ENCODE assay signal across 17 cellular contexts in genomic region chr3:135641771-135642170, GRCh38.
DNase-seq lines count a peak whose midpoint lies in the region; FAIRE-seq and TF ChIP-seq lines count a peak whose summit lies in the region.
"Had no signal": no experiment of that assay in that cellular context is flagged by ENCODE, and none has a peak within 500 bp of the region (broad histone marks: within the 10 kb centered on the region; RNA-seq: fewer than 3 reads in every experiment).

No MANE protein-coding gene starts in this region.

- H3K27me3 Mint-ChIP-seq in progenitor cell of endocrine pancreas = peaks cover 3% of the 10 kb centered on the region
- H3K27me3 Mint-ChIP-seq: CD4-positive, alpha-beta memory T cell had no signal

- H3K14ac ChIP-seq in H1 (ENCODE audit: insufficient read length) = no peak overlapping the region

- FAIRE-seq in H1 (lab: Jason Lieb, UNC) (no peak), GM12891 (lab: Jason Lieb, UNC) (no peak)
- FAIRE-seq: GM12892 had no signal

- no peak overlapping the region for H3K4ac ChIP-seq in H1 (replicated peaks; ENCODE audit: insufficient read length, low read depth, low read length)

- no peaks in the 10 kb centered on the region for H3K9me3 ChIP-seq in H1 (ENCODE audit: insufficient read depth in 2 of 2, low read depth in 1 of 2, low read length in 1 of 2)

- H3K18ac ChIP-seq in H1 (ENCODE audit: extremely low read depth, low read length) = no peak overlapping the region

- TF ChIP-seq CTCF in H1 (IDR thresholded peaks at IDR 0.05; ENCODE audit: control extremely low read depth in 1 of 3, insufficient read depth in 1 of 3, low read depth in 1 of 3, low read length in 3 of 3) (no peak), progenitor cell of endocrine pancreas (IDR thresholded peaks at IDR 0.05; ENCODE audit: unreplicated experiment) (no peak)

- no peaks in the 10 kb centered on the region for H3K27me3 ChIP-seq in H1 (replicated peaks in 1 of 4; ENCODE audit: control insufficient read depth in 3 of 4, extremely low read depth in 1 of 4, insufficient read depth in 3 of 4, low read length in 3 of 4)

- DNase-seq in NCI-H1417 treated with DMSO at 0.1 percent for 48 hours (lab: John Stamatoyannopoulos, UW) (peak; percentile 52), NCI-H2227 treated with DMSO at 0.1 percent for 48 hours (lab: John Stamatoyannopoulos, UW) (peak; percentile 66), H1 (ENCODE audit: low read depth in 1 of 2, low spot score in 2 of 2) (no peak), progenitor cell of endocrine pancreas (ENCODE audit: low spot score, unreplicated experiment) (no peak), erythroblast (lab: John Stamatoyannopoulos, UW) (no peak), GM12891 (ENCODE audit: insufficient read length, low spot score) (no peak)
- DNase-seq: C1 segment of cervical spinal cord; Calu3; CD4-positive, alpha-beta memory T cell; COR-L47; DMS53; DMS79 treated with DMSO at 0.1 percent for 48 hours; GF-D8; GOT3; H7; HCEC 1CT had no signal

- no peak overlapping the region for H3K4me3 Mint-ChIP-seq in progenitor cell of endocrine pancreas (ENCODE audit: low read depth)
- H3K4me3 Mint-ChIP-seq: CD4-positive, alpha-beta memory T cell had no signal

- H2BK120ac ChIP-seq in H1 (replicated peaks; ENCODE audit: low read depth, low read length) = no peak overlapping the region

- H3K23ac ChIP-seq in H1 (ENCODE audit: insufficient read length) = no peak overlapping the region

- H2BK15ac ChIP-seq in H1 (ENCODE audit: low read length) = no peak overlapping the region

- TF ChIP-seq POLR2A in H1 (IDR thresholded peaks at IDR 0.05; ENCODE audit: control extremely low read depth in 1 of 2, low read depth in 2 of 2, low read length in 2 of 2) (no peak), erythroblast (IDR thresholded peaks at IDR 0.05; ENCODE audit: low read length) (no peak), GM12891 (IDR thresholded peaks at IDR 0.05; ENCODE audit: low read depth, low read length) (no peak)

- no peak overlapping the region for H3K4me2 ChIP-seq in H1 (ENCODE audit: insufficient read depth in 1 of 2, low read depth in 2 of 2, low read length in 2 of 2)

- no peak overlapping the region for H2BK12ac ChIP-seq in H1 (ENCODE audit: low read depth, low read length)

- H3K36me3 ChIP-seq in H1 (ENCODE audit: control insufficient read depth in 2 of 4, insufficient read depth in 4 of 4, low read length in 3 of 4) = no peaks in the 10 kb centered on the region

- no peak overlapping the region for H2AFZ ChIP-seq in H1 (ENCODE audit: low read length)

- no peaks in the 10 kb centered on the region for H4K20me1 ChIP-seq in H1 (replicated peaks in 1 of 2; ENCODE audit: control insufficient read depth in 1 of 2, insufficient read depth in 2 of 2, low read length in 2 of 2)

- no peak overlapping the region for H3K9ac ChIP-seq in H1 (replicated peaks in 1 of 4; ENCODE audit: extremely low read depth in 1 of 4, low read depth in 3 of 4, low read length in 3 of 4)

- H3K27ac Mint-ChIP-seq in progenitor cell of endocrine pancreas = no peak overlapping the region
- H3K27ac Mint-ChIP-seq: CD4-positive, alpha-beta memory T cell had no signal

- TF ChIP-seq RAD21 in H1 (IDR thresholded peaks at IDR 0.05 in 1 of 2, conservative IDR thresholded peaks at IDR 0.05 in 1 of 2; ENCODE audit: low read depth in 2 of 2, low read length in 2 of 2) = no peak

- H3K23me2 ChIP-seq in H1 (ENCODE audit: low read depth, low read length) = no peaks in the 10 kb centered on the region; the same call in 1 of the 2 replicates

- no peaks in the 10 kb centered on the region for H3K79me2 ChIP-seq in H1 (ENCODE audit: control insufficient read depth in 1 of 2, insufficient read depth in 2 of 2, low read length in 2 of 2)

- no peak overlapping the region for H4K5ac ChIP-seq in H1 (ENCODE audit: insufficient read length, low read depth, low read length)

- H3K4me3 ChIP-seq in H1 (ENCODE audit: extremely low read depth in 1 of 4, insufficient read depth in 2 of 4, low read depth in 3 of 4, low read length in 4 of 4) = no peak overlapping the region

- no peak overlapping the region for H4K91ac ChIP-seq in H1 (replicated peaks; ENCODE audit: insufficient read length, low read length)

- peak overlapping the region; percentile 40 for H3K56ac ChIP-seq in H1 (replicated peaks; ENCODE audit: insufficient read length, low read depth, low read length)

- H4K8ac ChIP-seq in H1 (ENCODE audit: extremely low read depth, insufficient read depth, low read length) = no peak overlapping the region

- no peak overlapping the region for H2BK20ac ChIP-seq in H1 (ENCODE audit: low read length)

- no peak overlapping the region for H2BK5ac ChIP-seq in H1 (ENCODE audit: low read depth, low read length)

- no peak for TF ChIP-seq EP300 in H1 (IDR thresholded peaks at IDR 0.05; ENCODE audit: borderline replicate concordance in 1 of 2, low read depth in 2 of 2, low read length in 2 of 2)

- H3K27ac ChIP-seq in H1 (ENCODE audit: low read depth, low read length) = no peak overlapping the region

- POLR2A ChIA-PET in H1 (lab: Charles Lee; ENCODE audit: partially characterized antibody) = no interaction called here

- no peaks in the 10 kb centered on the region for H3K4me1 ChIP-seq in H1 (replicated peaks in 1 of 4; ENCODE audit: control insufficient read depth in 3 of 4, insufficient read depth in 4 of 4, low read length in 3 of 4)

- no peaks in the 10 kb centered on the region for H3K36me3 Mint-ChIP-seq in progenitor cell of endocrine pancreas (ENCODE audit: insufficient read depth)
- H3K36me3 Mint-ChIP-seq: CD4-positive, alpha-beta memory T cell had no signal

- H3K4me1 Mint-ChIP-seq in progenitor cell of endocrine pancreas (ENCODE audit: low read depth) = no peaks in the 10 kb centered on the region
- H3K4me1 Mint-ChIP-seq: CD4-positive, alpha-beta memory T cell had no signal

- H3K9me3 Mint-ChIP-seq in progenitor cell of endocrine pancreas (ENCODE audit: low read depth) = peaks cover 8% of the 10 kb centered on the region

- no peaks in the 10 kb centered on the region for H3K79me1 ChIP-seq in H1 (ENCODE audit: low read depth, low read length)

- CTCF ChIA-PET in H1 (lab: Charles Lee; ENCODE audit: partially characterized antibody) = no interaction called here

- H2AK5ac ChIP-seq in H1 (ENCODE audit: low read depth, low read length) = no peak overlapping the region

TF ChIP-seq in H1, 55 proteins besides CTCF, POLR2A, EP300 and RAD21:
- TF ChIP-seq CBX5 (IDR thresholded peaks at IDR 0.05; ENCODE audit: low read depth, low read length) = no peak
- no peak for TF ChIP-seq BACH1 (IDR thresholded peaks at IDR 0.05; ENCODE audit: low read length)
- TF ChIP-seq E2F6 (IDR thresholded peaks at IDR 0.05) = no peak
- TF ChIP-seq HDAC2 (IDR thresholded peaks at IDR 0.05; ENCODE audit: borderline replicate concordance in 1 of 2, low read depth in 2 of 2, low read length in 2 of 2) = no peak
- no peak for TF ChIP-seq RXRA (IDR thresholded peaks at IDR 0.05; ENCODE audit: insufficient read depth, low read depth, low read length)
- no peak for TF ChIP-seq NANOG (IDR thresholded peaks at IDR 0.05; ENCODE audit: insufficient read depth, low read depth, low read length, poor library complexity, severe bottlenecking)
- no peak for TF ChIP-seq POU5F1 (IDR thresholded peaks at IDR 0.05; ENCODE audit: low read depth, low read length)
- TF ChIP-seq HDAC6 (IDR thresholded peaks at IDR 0.05; ENCODE audit: low read depth, low read length) = no peak
- no peak for TF ChIP-seq YY1 (IDR thresholded peaks at IDR 0.05; ENCODE audit: low read depth, low read length)
- TF ChIP-seq TEAD4 (IDR thresholded peaks at IDR 0.05; ENCODE audit: low read depth, low read length) = no peak
- TF ChIP-seq RBBP5 (IDR thresholded peaks at IDR 0.05; ENCODE audit: borderline replicate concordance, low read depth, low read length) = no peak

TF ChIP-seq in GM12891, 5 proteins besides CTCF, POLR2A, EP300 and RAD21:
- TF ChIP-seq PAX5 (IDR thresholded peaks at IDR 0.05; ENCODE audit: insufficient read depth, low read length, severe bottlenecking) = no peak
- no peak for TF ChIP-seq TAF1 (IDR thresholded peaks at IDR 0.05; ENCODE audit: low read depth, low read length)
- no peak for TF ChIP-seq POLR2AphosphoS5 (IDR thresholded peaks at IDR 0.05; ENCODE audit: low read depth, low read length)
- TF ChIP-seq POU2F2 (IDR thresholded peaks at IDR 0.05; ENCODE audit: low read depth, low read length) = no peak
- no peak for TF ChIP-seq SPI1 (IDR thresholded peaks at IDR 0.05; ENCODE audit: low read depth, low read length)
TF ChIP-seq in GM12891: peak in this region for 0.

Comparison
In these comparisons a context has a peak if more than half of its experiments do, and no peak if none do; other contexts are left out.
1. DNase-seq: peak in NCI-H1417 treated with DMSO at 0.1 percent for 48 hours (single experiment) and NCI-H2227 treated with DMSO at 0.1 percent for 48 hours (single experiment); none in H1 (0 of 2), progenitor cell of endocrine pancreas (single experiment), erythroblast (0 of 2) and GM12891 (single experiment).